13 cellular contexts compared by ENCODE assay signal in genomic region chr4:173246719-173247118, GRCh38.
DNase-seq lines count a peak whose midpoint lies in the region; ATAC-seq, FAIRE-seq and TF ChIP-seq lines count a peak whose summit lies in the region.
"Had no signal": no experiment of that assay in that cellular context is flagged by ENCODE, and none has a peak within 500 bp of the region (broad histone marks: within the 10 kb centered on the region; RNA-seq: fewer than 3 reads in every experiment).

No MANE protein-coding gene starts in this region.

- H2BK5ac ChIP-seq in trophoblast cell (ENCODE audit: low read depth, low read length, poor library complexity), result no peak overlapping the region

- no peak overlapping the region for H2AK5ac ChIP-seq in trophoblast cell (ENCODE audit: low read length)

- no peak overlapping the region for H2BK120ac ChIP-seq in trophoblast cell (ENCODE audit: insufficient read depth, low read length, poor library complexity)

- in situ Hi-C loops in HAP-1 (cut with MboI; ENCODE audit: low sequenced_read_pairs), result no loop called here

- H3K27ac Mint-ChIP-seq in WTC11, result peak overlapping the region; percentile 85
- H3K27ac Mint-ChIP-seq: T-cell had no signal

- FAIRE-seq in pancreas (lab: Jason Lieb, UNC), result no peak

- H3K36me3 Mint-ChIP-seq in WTC11, result peaks cover 5% of the 10 kb centered on the region; the same call in 1 of the 2 replicates

- intact Hi-C loops in pancreas (cut with DNase I), result no loop called here

- peaks cover 2% of the 10 kb centered on the region in 2 experiments for H3K36me3 ChIP-seq in trophoblast cell (ENCODE audit: control insufficient read depth in 1 of 2, insufficient read depth in 2 of 2, low read length in 2 of 2)
- H3K36me3 ChIP-seq in HAP-1 (replicated peaks), result no peaks in the 10 kb centered on the region
- H3K36me3 ChIP-seq in pancreas, result no peaks in the 10 kb centered on the region
- H3K36me3 ChIP-seq: lower lobe of right lung, uterus had no signal

- H3K4me1 ChIP-seq in trophoblast cell (ENCODE audit: control insufficient read depth in 1 of 2, insufficient read depth in 2 of 2, low read length in 2 of 2) (no peaks in the 10 kb centered on the region), HAP-1 (peaks cover 13% of the 10 kb centered on the region), pancreas (peaks cover 9 to 29% (median 20%) of the 10 kb centered on the region in 3 donors)
- H3K4me1 ChIP-seq: lower lobe of right lung had no signal

- no peak overlapping the region for H3K14ac ChIP-seq in trophoblast cell (ENCODE audit: low read length)

- no peak overlapping the region for H3K9ac ChIP-seq in trophoblast cell (ENCODE audit: low read length)

- H3K9me3 Mint-ChIP-seq in WTC11, result no peaks in the 10 kb centered on the region
- H3K9me3 Mint-ChIP-seq: T-cell had no signal

- POLR2A ChIA-PET in WTC11 (lab: Charles Lee), result interaction anchor here (0.8 kb wide), 1 partner anchor 126 kb away, joined by 3 read pairs; no protein-coding TSS in a partner anchor

- CTCF ChIA-PET in WTC11 (lab: Charles Lee), result interaction anchor here (1.4 to 1.9 kb wide), 3 partner anchors 11 to 233 kb away, joined by 4 to 6 read pairs (median 4); no protein-coding TSS in a partner anchor

- DNase-seq in WTC11 (ENCODE audit: low spot score) (no peak), trophoblast cell (no peak), HAP-1 (ENCODE audit: low spot score in 2 of 2) (no peak), NCI-H1930 (lab: John Stamatoyannopoulos, UW) (no peak), pancreas (no peak)
- DNase-seq: activated T-cell treated with anti-CD3 and anti-CD28 coated beads, Interleukin-2, amount 50 U/mL, for 1 hour; lower lobe of right lung; NCI-H2107; T-cell; uterus had no signal

- peaks cover 92% of the 10 kb centered on the region for H3K4me1 Mint-ChIP-seq in WTC11

- no peak overlapping the region for H2BK12ac ChIP-seq in trophoblast cell (ENCODE audit: low read length)

- no peak overlapping the region for H2AFZ ChIP-seq in trophoblast cell (ENCODE audit: insufficient read depth, low read length, poor library complexity)

- H3K4me3 ChIP-seq in trophoblast cell (ENCODE audit: low read depth, low read length) (no peak overlapping the region), HAP-1 (no peak overlapping the region), pancreas (no peak overlapping the region)
- H3K4me3 ChIP-seq: lower lobe of right lung, uterus had no signal

- no peaks in the 10 kb centered on the region for H3K27me3 ChIP-seq in trophoblast cell (ENCODE audit: insufficient read depth, low read length)
- no peaks in the 10 kb centered on the region for H3K27me3 ChIP-seq in HAP-1 (ENCODE audit: low read depth)
- H3K27me3 ChIP-seq in pancreas, result no peaks in the 10 kb centered on the region
- H3K27me3 ChIP-seq: uterus had no signal

- H3K18ac ChIP-seq in trophoblast cell (ENCODE audit: low read length), result no peak overlapping the region

- TF ChIP-seq CTCF in WTC11 (IDR thresholded peaks at IDR 0.05) (no peak), pancreas (IDR thresholded peaks at IDR 0.05) (no peak)

- H3K23ac ChIP-seq in trophoblast cell (ENCODE audit: low read length), result no peak overlapping the region

- no peaks in the 10 kb centered on the region for H3K9me3 ChIP-seq in trophoblast cell (ENCODE audit: insufficient read depth, low read depth, low read length)
- no peaks in the 10 kb centered on the region for H3K9me3 ChIP-seq in HAP-1
- no peaks in the 10 kb centered on the region for H3K9me3 ChIP-seq in pancreas
- H3K9me3 ChIP-seq: lower lobe of right lung, uterus had no signal

- no CpG with 5 or more reads among the region's 3 CpGs for WGBS in trophoblast cell (ENCODE audit: extremely low coverage, insufficient coverage, insufficient read length)
- WGBS in pancreas, 2 donors, result 68 to 72% methylated on average over 3 of the region's 3 CpGs

- no peak overlapping the region for H4K8ac ChIP-seq in trophoblast cell (ENCODE audit: low read depth, low read length)

- H4K91ac ChIP-seq in trophoblast cell (ENCODE audit: low read depth, low read length), result no peak overlapping the region

- H3K4me3 Mint-ChIP-seq in WTC11, result peak overlapping the region; percentile 34
- H3K4me3 Mint-ChIP-seq: T-cell had no signal

- H3K79me2 ChIP-seq in trophoblast cell (ENCODE audit: control insufficient read depth, insufficient read depth, low read length, poor library complexity), result no peaks in the 10 kb centered on the region

- no peak overlapping the region for H3K4me2 ChIP-seq in trophoblast cell (ENCODE audit: low read length)

- H3K79me1 ChIP-seq in trophoblast cell (ENCODE audit: low read length), result no peaks in the 10 kb centered on the region

- H3K4ac ChIP-seq in trophoblast cell (ENCODE audit: low read depth, low read length), result no peak overlapping the region

- no peak overlapping the region for H4K12ac ChIP-seq in trophoblast cell (ENCODE audit: low read depth, low read length)

- H3K27ac ChIP-seq in trophoblast cell (ENCODE audit: low read depth, low read length), result no peak overlapping the region
- no peak overlapping the region for H3K27ac ChIP-seq in pancreas
- H3K27ac ChIP-seq: lower lobe of right lung, uterus had no signal

- ATAC-seq in GM18502 (IDR thresholded peaks at IDR 0.05; ENCODE audit: poor library complexity, unreplicated experiment) (peak; percentile 61), GM21423 (IDR thresholded peaks at IDR 0.05; ENCODE audit: unreplicated experiment) (peak; percentile 55), HG03196 (IDR thresholded peaks at IDR 0.05; ENCODE audit: unreplicated experiment) (peak; percentile 39), WTC11 (peak; percentile 15), pancreas (no peak)
- ATAC-seq: lower lobe of right lung, T-cell had no signal

- no peaks in the 10 kb centered on the region for H3K27me3 Mint-ChIP-seq in WTC11 (ENCODE audit: low read depth)
- H3K27me3 Mint-ChIP-seq: T-cell had no signal

TF ChIP-seq in WTC11, 78 proteins besides CTCF, POLR2A, EP300 and RAD21 (continues in another document):
- TF ChIP-seq PRRX2 (CRISPR knock-in tag; IDR thresholded peaks at IDR 0.05) (no peak), ARID4B (CRISPR knock-in tag; IDR thresholded peaks at IDR 0.05; ENCODE audit: borderline replicate concordance) (no peak), ZNF416 (CRISPR knock-in tag; IDR thresholded peaks at IDR 0.05) (no peak), ZBTB43 (CRISPR knock-in tag; IDR thresholded peaks at IDR 0.05) (no peak), NR1H2 (CRISPR knock-in tag; IDR thresholded peaks at IDR 0.05) (no peak), E2F1 (CRISPR knock-in tag; IDR thresholded peaks at IDR 0.05) (no peak)

Comparison
In these comparisons a context has a peak if more than half of its experiments do, and no peak if none do; other contexts are left out.
1. ATAC-seq: peak in GM18502 (single experiment), GM21423 (single experiment), HG03196 (single experiment) and WTC11 (single experiment); none in pancreas (0 of 4).